In genomic region chr5:141192110-141192725, GRCh38 we compare ENCODE assay signal across 8 cellular contexts. TPM values are rescaled to one million over a fixed set of nuclear protein-coding genes. Genes with fewer than 3 reads are reported as not detected.
A peak's percentile ranks its signal among the peaks of the same experiment; 100 is the strongest.
DNase-seq lines count a peak whose midpoint lies in the region; ATAC-seq and TF ChIP-seq lines count a peak whose summit lies in the region.

Gene PCDHB10, plus strand, starts transcription at chr5:141192353. Its CDS starts 200 bp downstream, at chr5:141192553.

- H2AFZ ChIP-seq in neural cell (ENCODE audit: low read depth, low read length) = no peak within 1 kb of the TSS

- TF ChIP-seq POLR2A in breast epithelium (IDR thresholded peaks at IDR 0.05) (no peak), gastroesophageal sphincter (IDR thresholded peaks at IDR 0.05) (no peak)

- H3K27me3 Mint-ChIP-seq in MCF 10A (ENCODE audit: insufficient read depth, unreplicated experiment) = no peaks in the 10 kb centered on the region

- POLR2A ChIA-PET in MCF 10A (lab: Yijun Ruan, JAX) = interaction anchor here (1.0 to 3.3 kb wide), 4 partner anchors 31 to 372 kb away, joined by 4 to 15 read pairs (median 6); partner anchors contain the start of genes PCDHB14 and TAF7

- CTCF ChIA-PET in MCF 10A (lab: Yijun Ruan, JAX) = interaction anchor here (0.6 to 2.5 kb wide), 38 partner anchors 10 to 1940 kb away, joined by 3 to 26 read pairs (median 4); partner anchors contain the start of genes PCDHB13, PCDHB14, PCDHB16 and PCDHB4

- H3K4me3 ChIP-seq in breast epithelium = no peak within 1 kb of the TSS
- H3K4me3 ChIP-seq in cardiac fibroblast (replicated peaks in 1 of 2; ENCODE audit: low read depth in 2 of 2, low read length in 2 of 2) = no peak within 1 kb of the TSS
- peak within 1 kb of the TSS; percentile 53 for H3K4me3 ChIP-seq in neural cell (ENCODE audit: low read length)
- peak within 1 kb of the TSS in 1 of 2 donors; percentile 28 for H3K4me3 ChIP-seq in gastroesophageal sphincter

- H3K4me1 Mint-ChIP-seq in MCF 10A (ENCODE audit: insufficient read depth, unreplicated experiment) = peaks cover 7% of the 10 kb centered on the region

- peak; percentile 76 for TF ChIP-seq CTCF in MCF 10A (IDR thresholded peaks at IDR 0.05; ENCODE audit: unreplicated experiment)
- no peak for TF ChIP-seq CTCF in breast epithelium (IDR thresholded peaks at IDR 0.05)
- TF ChIP-seq CTCF in cardiac fibroblast (IDR thresholded peaks at IDR 0.05; ENCODE audit: low read depth, low read length) = peak; percentile 39
- TF ChIP-seq CTCF in neural cell (IDR thresholded peaks at IDR 0.05; ENCODE audit: poor library complexity, severe bottlenecking) = peak; percentile 56
- TF ChIP-seq CTCF in gastroesophageal sphincter (IDR thresholded peaks at IDR 0.05) = peak in 2 of 4 experiments; percentile 25 to 46

- H3K36me3 ChIP-seq in breast epithelium (no peaks in the 10 kb centered on the region), neural cell (ENCODE audit: insufficient read depth, low read length) (peaks cover 4% of the 10 kb centered on the region), gastroesophageal sphincter (peaks cover 0 to 4% of the 10 kb centered on the region in 2 donors)

- H3K27me3 ChIP-seq in breast epithelium (no peaks in the 10 kb centered on the region), neural cell (ENCODE audit: insufficient read depth, low read depth, low read length) (no peaks in the 10 kb centered on the region), gastroesophageal sphincter (peaks cover 41% of the 10 kb centered on the region)

- no peak within 1 kb of the TSS for H3K27ac Mint-ChIP-seq in MCF 10A (ENCODE audit: low read depth, unreplicated experiment)

- ATAC-seq in gastroesophageal sphincter (no peak), GM21381 (IDR thresholded peaks at IDR 0.05; ENCODE audit: unreplicated experiment) (no peak)

- H3K4me2 ChIP-seq in neural cell (ENCODE audit: low read length) = no peak within 1 kb of the TSS

- H3K4me1 ChIP-seq in breast epithelium (no peaks in the 10 kb centered on the region), gastroesophageal sphincter (no peaks in the 10 kb centered on the region)

- TF ChIP-seq EP300 in neural cell (conservative IDR thresholded peaks at IDR 0.05; ENCODE audit: poor library complexity, severe bottlenecking) (no peak), gastroesophageal sphincter (IDR thresholded peaks at IDR 0.05) (no peak)

- BruUV-seq in MCF 10A (replicated peaks; lab: Mats Ljungman, UMichigan) = no TSS peak

- H4K20me1 ChIP-seq in neural cell (ENCODE audit: insufficient read depth) = no peaks in the 10 kb centered on the region

- peak within 1 kb of the TSS; percentile 81 for H3K4me3 Mint-ChIP-seq in MCF 10A (ENCODE audit: unreplicated experiment)

- H3K79me2 ChIP-seq in neural cell (replicated peaks; ENCODE audit: insufficient read depth, low read length) = peaks cover 10% of the 10 kb centered on the region

- H3F3A ChIP-seq in neural cell (ENCODE audit: insufficient read depth, low read length, poor library complexity, severe bottlenecking) = no peaks in the 10 kb centered on the region

- DNase-seq in MCF 10A (ENCODE audit: unreplicated experiment) = peak; percentile 60
- no peak for DNase-seq in breast epithelium (ENCODE audit: low spot score in 2 of 2)
- DNase-seq in NCI-H146 treated with DMSO at 0.1 percent for 48 hours (lab: John Stamatoyannopoulos, UW; ENCODE audit: unreplicated experiment) = peak; percentile 36
- DNase-seq in cardiac fibroblast (ENCODE audit: low read depth in 2 of 2) = peak; percentile 14 to 36
- no peak for DNase-seq in NCI-H2107 treated with DMSO at 0.1 percent for 48 hours (lab: John Stamatoyannopoulos, UW; ENCODE audit: unreplicated experiment)

- H3K27ac ChIP-seq in breast epithelium (no peak within 1 kb of the TSS), neural cell (ENCODE audit: low read length) (no peak within 1 kb of the TSS), gastroesophageal sphincter (no peak within 1 kb of the TSS)

- H3K9ac ChIP-seq in neural cell (ENCODE audit: low read length) = peak within 1 kb of the TSS; percentile 49

- TF ChIP-seq RAD21 in neural cell (conservative IDR thresholded peaks at IDR 0.05) = peak; percentile 59

- H3K9me3 ChIP-seq in breast epithelium (peaks cover 59 to 89% of the 10 kb centered on the region in 2 donors), neural cell (ENCODE audit: low read length) (peaks cover 15% of the 10 kb centered on the region), gastroesophageal sphincter (peaks cover 0 to 96% (median 3%) of the 10 kb centered on the region in 3 donors)

- H3K36me3 Mint-ChIP-seq in MCF 10A (ENCODE audit: insufficient read depth, unreplicated experiment) = peaks cover 17% of the 10 kb centered on the region

- H3K9me2 ChIP-seq in neural cell (ENCODE audit: insufficient read depth, low read length) = no peaks in the 10 kb centered on the region

- H3K9me3 Mint-ChIP-seq in MCF 10A (ENCODE audit: unreplicated experiment) = peaks cover 44% of the 10 kb centered on the region

- 0 to 7% methylated on average over 7 to 8 of the region's 10 CpGs for WGBS in gastroesophageal sphincter (ENCODE audit: low coverage in 1 of 2), 2 donors

- intact Hi-C loops in MCF 10A (cut with micrococcal nuclease) (loop anchor here (1.0 kb wide), 1 partner anchor 369 kb away; no protein-coding TSS in a partner anchor), breast epithelium (cut with DNase I; ENCODE audit: low total_unique reads) (no loop called here)

TF ChIP-seq in neural cell, 6 proteins besides CTCF, POLR2A, EP300 and RAD21:
- peak; percentile 30 for TF ChIP-seq SMC3 (conservative IDR thresholded peaks at IDR 0.05; ENCODE audit: poor library complexity)
- no peak for TF ChIP-seq TAF1 (IDR thresholded peaks at IDR 0.05; ENCODE audit: low read depth)

RNA-seq across cellular contexts. Expression of gene PCDHB10, which starts in this region (rescaled TPM):
- 1.2 and 1.4 TPM in 2 replicates for total RNA-seq in MCF 10A (2022)
- total RNA-seq in breast epithelium = 1 to 10 TPM; 3.8 to 4.8 (median 4.6) TPM
- 8.7 and 9.6 TPM in 2 replicates for polyA plus RNA-seq in neural cell
- 20.5 and 23.2 TPM in 2 replicates for polyA minus RNA-seq in neural cell
- total RNA-seq in gastroesophageal sphincter = 1 to 10 TPM; 3.0 to 6.4 (median 4.1) TPM

Comparison
In these comparisons a context has a peak if more than half of its experiments do, and no peak if none do; other contexts are left out.
1. DNase-seq: peak in MCF 10A (single experiment), NCI-H146 treated with DMSO at 0.1 percent for 48 hours (single experiment) and cardiac fibroblast (2 of 2); none in breast epithelium (0 of 2) and NCI-H2107 treated with DMSO at 0.1 percent for 48 hours (single experiment).
2. CTCF ChIP-seq: peak in MCF 10A (single experiment), cardiac fibroblast (single experiment) and neural cell (single experiment); none in breast epithelium (0 of 3).